ENCODE assay signal across 8 cellular contexts in genomic region chr10:104120061-104120460, GRCh38. TPM values are rescaled to one million over a fixed set of nuclear protein-coding genes. Genes with fewer than 3 reads are reported as not detected.
DNase-seq lines count a peak whose midpoint lies in the region; ATAC-seq and TF ChIP-seq lines count a peak whose summit lies in the region.

No MANE protein-coding gene starts in this region.

- H3K4me1 ChIP-seq in left ventricle myocardium inferior (peaks cover 27% of the 10 kb centered on the region), right cardiac atrium (ENCODE audit: control insufficient read depth, insufficient read depth, low read length) (no peaks in the 10 kb centered on the region), mammary epithelial cell (ENCODE audit: insufficient read depth, low read length) (peaks cover 56% of the 10 kb centered on the region), mesodermal cell (ENCODE audit: control insufficient read depth, insufficient read depth, low read length, poor library complexity, severe bottlenecking) (peaks cover 11% of the 10 kb centered on the region), vagina (peaks cover 23% of the 10 kb centered on the region)

- BruUV-seq in mammary epithelial cell (replicated peaks; lab: Mats Ljungman, UMichigan), result no TSS peak

- CTCF ChIA-PET in mammary epithelial cell (lab: Charles Lee; ENCODE audit: low non-redundant PET), result interaction anchor here (0.6 kb wide), 1 partner anchor 61 kb away, joined by 3 read pairs; no protein-coding TSS in a partner anchor

- no peak for TF ChIP-seq POLR2A in vagina (IDR thresholded peaks at IDR 0.05)

- H3K9me3 ChIP-seq in left ventricle myocardium inferior (replicated peaks) (no peaks in the 10 kb centered on the region), right cardiac atrium (ENCODE audit: control insufficient read depth, low read length) (no peaks in the 10 kb centered on the region), mammary epithelial cell (replicated peaks; ENCODE audit: insufficient read depth, low read length) (no peaks in the 10 kb centered on the region), mesodermal cell (ENCODE audit: control insufficient read depth, low read length) (no peaks in the 10 kb centered on the region), vagina (no peaks in the 10 kb centered on the region)

- peaks cover 5% of the 10 kb centered on the region for H3K36me3 ChIP-seq in left ventricle myocardium inferior
- no peaks in the 10 kb centered on the region for H3K36me3 ChIP-seq in mammary epithelial cell (ENCODE audit: insufficient read depth, low read length)
- peaks cover 5% of the 10 kb centered on the region for H3K36me3 ChIP-seq in mesodermal cell (ENCODE audit: control insufficient read depth, insufficient read depth, low read length)
- H3K36me3 ChIP-seq in vagina, result no peaks in the 10 kb centered on the region

- peaks cover 19% of the 10 kb centered on the region for H3K79me2 ChIP-seq in mammary epithelial cell (ENCODE audit: insufficient read depth, low read length)

- TF ChIP-seq CTCF in left ventricle myocardium inferior (IDR thresholded peaks at IDR 0.05; ENCODE audit: borderline replicate concordance) (no peak), mammary epithelial cell (conservative IDR thresholded peaks at IDR 0.05 in 1 of 2, IDR thresholded peaks at IDR 0.05 in 1 of 2; ENCODE audit: extremely low read depth in 1 of 2, insufficient read depth in 1 of 2, low read depth in 1 of 2, low read length in 2 of 2) (no peak), vagina (IDR thresholded peaks at IDR 0.05) (no peak)

- in situ Hi-C loops in mammary epithelial cell (cut with MboI; ENCODE audit: low sequenced_read_pairs in 2 of 2), result loop anchor here (5.0 to 10.0 kb wide), 3 partner anchors 33 to 85 kb away; partner anchors contain the start of gene COL17A1 (in 1 of the 2)

- dilution Hi-C loops in mammary epithelial cell (cut with HindIII; ENCODE audit: low sequenced_read_pairs), result loop anchor here (5.0 kb wide), 1 partner anchor 38 kb away; no protein-coding TSS in a partner anchor

- H3K27me3 ChIP-seq in left ventricle myocardium inferior (ENCODE audit: low read depth) (no peaks in the 10 kb centered on the region), right cardiac atrium (ENCODE audit: control insufficient read depth, insufficient read depth) (no peaks in the 10 kb centered on the region), mammary epithelial cell (ENCODE audit: insufficient read depth, low read length) (no peaks in the 10 kb centered on the region), vagina (no peaks in the 10 kb centered on the region)

- H3K27ac ChIP-seq in left ventricle myocardium inferior (replicated peaks) (peak overlapping the region; percentile 98), right cardiac atrium (ENCODE audit: low read length) (no peak overlapping the region), mammary epithelial cell (ENCODE audit: insufficient read depth, low read depth, low read length) (peak overlapping the region; percentile 100), mesodermal cell (ENCODE audit: low read depth, low read length, severe bottlenecking) (peak overlapping the region; percentile 100), vagina (peak overlapping the region; percentile 99)

- H2AFZ ChIP-seq in mammary epithelial cell (ENCODE audit: low read depth, low read length), result no peak overlapping the region

- H3K4me2 ChIP-seq in mammary epithelial cell (ENCODE audit: insufficient read depth, low read depth, low read length), result peak overlapping the region; percentile 75

- H4K20me1 ChIP-seq in mammary epithelial cell (ENCODE audit: insufficient read depth, low read length), result no peaks in the 10 kb centered on the region

- H3K4me3 ChIP-seq in left ventricle myocardium inferior, result no peak overlapping the region
- H3K4me3 ChIP-seq in right cardiac atrium (ENCODE audit: low read length), result no peak overlapping the region
- H3K4me3 ChIP-seq in mammary epithelial cell (replicated peaks in 1 of 3; ENCODE audit: insufficient read depth in 1 of 3, low read depth in 2 of 3, low read length in 3 of 3), result peak overlapping the region in 2 of 3 experiments; percentile 22 to 34
- peak overlapping the region; percentile 74 for H3K4me3 ChIP-seq in mesodermal cell (ENCODE audit: extremely low read depth, insufficient read depth, low read length, poor library complexity, severe bottlenecking)
- peak overlapping the region in 1 of 2 donors; percentile 84 for H3K4me3 ChIP-seq in vagina

- DNase-seq in left ventricle myocardium inferior, result no peak
- DNase-seq in right cardiac atrium, result no peak
- DNase-seq in mammary epithelial cell, result peak; percentile 89
- no peak for DNase-seq in vagina (ENCODE audit: extremely low spot score in 2 of 2)
- no peak for DNase-seq in midbrain (lab: John Stamatoyannopoulos, UW)
- no peak for DNase-seq in DMS79 (lab: John Stamatoyannopoulos, UW)
- no peak for DNase-seq in cerebellar nuclear complex (lab: John Stamatoyannopoulos, UW)

- intact Hi-C loops in left ventricle myocardium inferior (cut with micrococcal nuclease), result loop anchor here (10.0 kb wide), 1 partner anchor 235 kb away; no protein-coding TSS in a partner anchor
- intact Hi-C loops in right cardiac atrium (cut with DNase I), result loop anchor here in 2 of 4 donors (5.0 to 10.0 kb wide), 2 partner anchors 233 to 235 kb away; no protein-coding TSS in a partner anchor
- intact Hi-C loops in mammary epithelial cell (cut with micrococcal nuclease), result loop anchor here (5.0 kb wide), 2 partner anchors 137 to 153 kb away; partner anchors contain the start of gene SLK
- intact Hi-C loops in vagina (cut with DNase I), result no loop called here

- ATAC-seq in right cardiac atrium, result no peak

- peak overlapping the region; percentile 100 for H3K9ac ChIP-seq in mammary epithelial cell (ENCODE audit: insufficient read depth, low read length)

- 60% methylated on average over 3 of the region's 3 CpGs for WGBS in right cardiac atrium
- 3% methylated on average over 3 of the region's 3 CpGs for WGBS in mammary epithelial cell (ENCODE audit: low coverage, missing lambda C conversion rate)
- 90 to 93% methylated on average over 3 of the region's 3 CpGs for WGBS in mesodermal cell (ENCODE audit: insufficient coverage in 2 of 2), 2 experiments

RNA-seq across cellular contexts. Expression of gene SFR1, which starts 1.9 kb away (rescaled TPM):
- total RNA-seq in left ventricle myocardium inferior, result 6.0 TPM
- 1 to 10 TPM; 7.0 to 8.4 (median 7.3) TPM for total RNA-seq in right cardiac atrium
- polyA plus RNA-seq in right cardiac atrium, result 7.1 TPM
- total RNA-seq in mammary epithelial cell, result 10 to 100 TPM in 1 of 2 donors, 1 to 10 TPM in 1; 5.8 to 16.4 TPM
- polyA plus RNA-seq in mammary epithelial cell, result 7.9 TPM
- polyA minus RNA-seq in mammary epithelial cell, result 7.0 TPM
- polyA plus RNA-seq in mesodermal cell (2013, experiment 1 of 2), result 8.2 TPM
- 11.4 TPM for polyA plus RNA-seq in mesodermal cell (2013, experiment 2 of 2)
- total RNA-seq in vagina, result 4.4 TPM

RNA-seq across cellular contexts. Expression of gene COL17A1, which starts 34.4 kb away (rescaled TPM):
- total RNA-seq in left ventricle myocardium inferior (not detected), right cardiac atrium (under 1 TPM in 3 of 4 donors, not detected in 1; 0.12 to 0.43 (median 0.14) TPM), mammary epithelial cell (1,000 to 10,000 TPM; 1,287 to 2,380 TPM), vagina (149 TPM)
- polyA plus RNA-seq in right cardiac atrium (0.07 TPM), mammary epithelial cell (2,244 TPM)
- polyA minus RNA-seq in mammary epithelial cell, result 1,040 TPM
- 0.15 TPM for polyA plus RNA-seq in mesodermal cell (2013, experiment 1 of 2)
- 0.15 TPM for polyA plus RNA-seq in mesodermal cell (2013, experiment 2 of 2)

Comparison
In these comparisons a context has a peak if more than half of its experiments do, and no peak if none do; other contexts are left out.
1. H3K4me3 ChIP-seq: peak in mammary epithelial cell (2 of 3) and mesodermal cell (single experiment); none in left ventricle myocardium inferior (single experiment) and right cardiac atrium (single experiment).
2. RNA of gene COL17A1, which starts 34.4 kb away (total RNA-seq): 1,287 to 2,380 TPM in mammary epithelial cell and 149 TPM in vagina (single experiment); 0.12 to 0.43 TPM in right cardiac atrium and not detected in left ventricle myocardium inferior (single experiment); every median in the first group is over 100 times any median in the second.